ENCODE assay signal across 8 cellular contexts in genomic region chr5:151093476-151093889, GRCh38. TPM values are rescaled to one million over a fixed set of nuclear protein-coding genes. Genes with fewer than 3 reads are reported as not detected.
A peak's percentile ranks its signal among the peaks of the same experiment; 100 is the strongest.
DNase-seq lines count a peak whose midpoint lies in the region; ATAC-seq and TF ChIP-seq lines count a peak whose summit lies in the region.

No MANE protein-coding gene starts in this region.

- no peak for DNase-seq in CD4-positive, CD25-positive, alpha-beta regulatory T cell
- DNase-seq in GM23338 (ENCODE audit: low spot score): no peak
- DNase-seq in OCI-M1 (lab: John Stamatoyannopoulos, UW): peak; percentile 35
- DNase-seq in effector memory CD4-positive, alpha-beta T cell: no peak
- DNase-seq in non-pigmented ciliary epithelial cell (ENCODE audit: low read depth): peak; percentile 85
- DNase-seq in progenitor cell of endocrine pancreas (ENCODE audit: low spot score, unreplicated experiment): no peak
- no peak for DNase-seq in GM19240 (ENCODE audit: insufficient read length, low spot score)

- H3K36me3 Mint-ChIP-seq in CD4-positive, CD25-positive, alpha-beta regulatory T cell: no peaks in the 10 kb centered on the region
- H3K36me3 Mint-ChIP-seq in GM23338 (ENCODE audit: low read depth) (no peaks in the 10 kb centered on the region), progenitor cell of endocrine pancreas (ENCODE audit: insufficient read depth) (no peaks in the 10 kb centered on the region)

- peak overlapping the region; percentile 17 to 80 (median 54) for H3K4me3 Mint-ChIP-seq in CD4-positive, CD25-positive, alpha-beta regulatory T cell
- H3K4me3 Mint-ChIP-seq in GM23338 (no peak overlapping the region), progenitor cell of endocrine pancreas (ENCODE audit: low read depth) (no peak overlapping the region)

- no peaks in the 10 kb centered on the region for H3K27me3 Mint-ChIP-seq in CD4-positive, CD25-positive, alpha-beta regulatory T cell
- H3K27me3 Mint-ChIP-seq in GM23338 (ENCODE audit: insufficient read depth, low read depth, poor library complexity): peaks cover 3% of the 10 kb centered on the region
- peaks cover 7% of the 10 kb centered on the region for H3K27me3 Mint-ChIP-seq in progenitor cell of endocrine pancreas

- H3K27me3 ChIP-seq in CD4-positive, CD25-positive, alpha-beta regulatory T cell (ENCODE audit: control insufficient read depth, insufficient read depth, low read length): no peaks in the 10 kb centered on the region
- no peaks in the 10 kb centered on the region for H3K27me3 ChIP-seq in GM23338 (ENCODE audit: insufficient read depth)
- no peaks in the 10 kb centered on the region for H3K27me3 ChIP-seq in effector memory CD4-positive, alpha-beta T cell (replicated peaks; ENCODE audit: control insufficient read depth, insufficient read depth, low read length, poor library complexity, severe bottlenecking)

- H3K4me1 ChIP-seq in CD4-positive, CD25-positive, alpha-beta regulatory T cell (ENCODE audit: control insufficient read depth, insufficient read depth, low read length, poor library complexity, severe bottlenecking): peaks cover 30% of the 10 kb centered on the region
- H3K4me1 ChIP-seq in GM23338 (ENCODE audit: insufficient read depth): 0 out of 2 replicates have a peak, but pooled peaks cover 6% of the 10 kb centered on the region
- peaks cover 29% of the 10 kb centered on the region for H3K4me1 ChIP-seq in effector memory CD4-positive, alpha-beta T cell (ENCODE audit: control insufficient read depth, insufficient read depth, low read length, poor library complexity, severe bottlenecking)

- H3K9me2 ChIP-seq in GM23338 (ENCODE audit: insufficient read depth): no peaks in the 10 kb centered on the region

- H3K27ac ChIP-seq in CD4-positive, CD25-positive, alpha-beta regulatory T cell (ENCODE audit: insufficient read depth, low read length, poor library complexity, severe bottlenecking): peak overlapping the region; percentile 53
- no peak overlapping the region for H3K27ac ChIP-seq in GM23338 (ENCODE audit: low read depth)
- peak overlapping the region; percentile 64 for H3K27ac ChIP-seq in effector memory CD4-positive, alpha-beta T cell (ENCODE audit: insufficient read depth, low read length, poor library complexity, severe bottlenecking)

- peak overlapping the region; percentile 81 to 88 (median 83) for H3K27ac Mint-ChIP-seq in CD4-positive, CD25-positive, alpha-beta regulatory T cell
- H3K27ac Mint-ChIP-seq in GM23338: peak overlapping the region; percentile 1; the same call in 1 of the 2 replicates
- no peak overlapping the region for H3K27ac Mint-ChIP-seq in progenitor cell of endocrine pancreas

- H3K4me3 ChIP-seq in CD4-positive, CD25-positive, alpha-beta regulatory T cell (ENCODE audit: low read depth, low read length): peak overlapping the region; percentile 23
- no peak overlapping the region for H3K4me3 ChIP-seq in GM23338
- no peak overlapping the region for H3K4me3 ChIP-seq in effector memory CD4-positive, alpha-beta T cell (ENCODE audit: insufficient read depth, low read depth, low read length, poor library complexity, severe bottlenecking)

- TF ChIP-seq CTCF in GM23338 (conservative IDR thresholded peaks at IDR 0.05; ENCODE audit: low read depth in 2 of 2) (no peak), progenitor cell of endocrine pancreas (IDR thresholded peaks at IDR 0.05; ENCODE audit: unreplicated experiment) (no peak)

- no peaks in the 10 kb centered on the region for H3K9me3 Mint-ChIP-seq in CD4-positive, CD25-positive, alpha-beta regulatory T cell
- H3K9me3 Mint-ChIP-seq in GM23338 (no peaks in the 10 kb centered on the region; the same call in 2 of the 3 replicates), progenitor cell of endocrine pancreas (ENCODE audit: low read depth) (no peaks in the 10 kb centered on the region)

- H3K4me1 Mint-ChIP-seq in CD4-positive, CD25-positive, alpha-beta regulatory T cell: peaks cover 0 to 61% (median 43%) of the 10 kb centered on the region in 4 donors
- H3K4me1 Mint-ChIP-seq in GM23338: peaks cover 28% of the 10 kb centered on the region
- peaks cover 15% of the 10 kb centered on the region for H3K4me1 Mint-ChIP-seq in progenitor cell of endocrine pancreas (ENCODE audit: low read depth)

- no peaks in the 10 kb centered on the region for H4K20me1 ChIP-seq in GM23338 (replicated peaks; ENCODE audit: insufficient read depth)

- no peak overlapping the region for H2AFZ ChIP-seq in GM23338

- no peaks in the 10 kb centered on the region for H3K79me2 ChIP-seq in GM23338 (replicated peaks; ENCODE audit: insufficient read depth)

- no peaks in the 10 kb centered on the region for H3K9me3 ChIP-seq in CD4-positive, CD25-positive, alpha-beta regulatory T cell (ENCODE audit: control insufficient read depth in 2 of 2, low read length in 2 of 2)
- no peaks in the 10 kb centered on the region for H3K9me3 ChIP-seq in effector memory CD4-positive, alpha-beta T cell (ENCODE audit: control insufficient read depth, low read length)

- ATAC-seq in CD4-positive, CD25-positive, alpha-beta regulatory T cell (ENCODE audit: low read depth in 2 of 2): peak in 1 of 2 donors; percentile 33
- ATAC-seq in GM23338 (no peak), HG02588 (IDR thresholded peaks at IDR 0.05; ENCODE audit: unreplicated experiment) (no peak)

- peaks cover 5% of the 10 kb centered on the region for H3K36me3 ChIP-seq in CD4-positive, CD25-positive, alpha-beta regulatory T cell (ENCODE audit: control insufficient read depth, insufficient read depth, low read length)
- H3K36me3 ChIP-seq in GM23338 (ENCODE audit: insufficient read depth): no peaks in the 10 kb centered on the region
- H3K36me3 ChIP-seq in effector memory CD4-positive, alpha-beta T cell (ENCODE audit: control insufficient read depth, insufficient read depth, low read length): peaks cover 3% of the 10 kb centered on the region

- H3K4me2 ChIP-seq in GM23338: no peak overlapping the region

- H3F3A ChIP-seq in GM23338 (replicated peaks; ENCODE audit: low read depth): no peaks in the 10 kb centered on the region

TF ChIP-seq in GM23338, 12 proteins besides CTCF, POLR2A, EP300 and RAD21 (continues in another document):
- TF ChIP-seq CREB1 (CRISPR knock-in tag; IDR thresholded peaks at IDR 0.05; ENCODE audit: low read depth) (no peak), EZH2 (IDR thresholded peaks at IDR 0.05; ENCODE audit: low read depth, unreplicated experiment) (no peak), NANOG (IDR thresholded peaks at IDR 0.05; ENCODE audit: borderline replicate concordance) (no peak), EZH2phosphoT487 (IDR thresholded peaks at IDR 0.05; ENCODE audit: unreplicated experiment) (no peak), ZNF331 (CRISPR knock-in tag; IDR thresholded peaks at IDR 0.05; ENCODE audit: low read depth) (no peak), POLR2AphosphoS5 (IDR thresholded peaks at IDR 0.05; ENCODE audit: low read depth) (no peak), REST (IDR thresholded peaks at IDR 0.05; ENCODE audit: unreplicated experiment) (no peak), JUNB (IDR thresholded peaks at IDR 0.05; ENCODE audit: unreplicated experiment) (no peak), ETS1 (IDR thresholded peaks at IDR 0.05) (no peak), STAT1 (IDR thresholded peaks at IDR 0.05; ENCODE audit: unreplicated experiment) (no peak), ZNF114 (CRISPR knock-in tag; IDR thresholded peaks at IDR 0.05) (no peak)

RNA-seq across cellular contexts. Expression of gene TNIP1, which starts 12.6 kb away (rescaled TPM):
- 259 TPM for total RNA-seq in CD4-positive, CD25-positive, alpha-beta regulatory T cell
- 10 to 100 TPM; 46.9 to 71.5 (median 59.8) TPM for polyA plus RNA-seq in CD4-positive, CD25-positive, alpha-beta regulatory T cell
- total RNA-seq in GM23338 (2014; rRNA removed; shearing (Covaris generic)): 29.6 and 35.8 TPM in 2 replicates
- polyA plus RNA-seq in GM23338 (2016; fragmentation: Nextera tagmentation; extraction: Ambion mirVana): 10.3 and 12.2 TPM in 2 replicates
- 53.8 and 55.0 TPM in 2 replicates for total RNA-seq in progenitor cell of endocrine pancreas

Comparison
In these comparisons a context has a peak if more than half of its experiments do, and no peak if none do; other contexts are left out.
1. DNase-seq: peak in OCI-M1 (single experiment) and non-pigmented ciliary epithelial cell (single experiment); none in CD4-positive, CD25-positive, alpha-beta regulatory T cell (0 of 3), GM23338 (single experiment), effector memory CD4-positive, alpha-beta T cell (0 of 3), progenitor cell of endocrine pancreas (single experiment) and GM19240 (single experiment).
2. H3K4me3 Mint-ChIP-seq: peak in CD4-positive, CD25-positive, alpha-beta regulatory T cell (4 of 4); none in GM23338 (single experiment) and progenitor cell of endocrine pancreas (single experiment).